In genomic region chr3:48459331-48459730, GRCh38 we compare ENCODE assay signal across 35 cellular contexts.
"Had no signal": no experiment of that assay in that cellular context is flagged by ENCODE, and none has a peak within 500 bp of the region (broad histone marks: within the 10 kb centered on the region; RNA-seq: fewer than 3 reads in every experiment).

No MANE protein-coding gene starts in this region.

- H3K27ac ChIP-seq: cardiac muscle cell, Peyer's patch, SJCRH30, SK-N-MC had no signal

- H3K4me3 ChIP-seq: cardiac muscle cell, MG63, Peyer's patch, SJCRH30, SK-N-MC had no signal

- H3K27ac Mint-ChIP-seq: activated CD4-positive, alpha-beta T cell treated with anti-CD3 and anti-CD28 coated beads, Interleukin-2, amount 10 ng/mL, durations not matched to agents 24 days and 14 days; activated CD8-positive, alpha-beta T cell treated with anti-CD3 and anti-CD28 coated beads for 36 hours; activated naive CD8-positive, alpha-beta T cell; activated naive CD8-positive, alpha-beta T cell treated with anti-CD3 and anti-CD28 coated beads, Interleukin-2, amount 50 U/mL, for 24 hours; activated T-cell treated with anti-CD3 and anti-CD28 coated beads, Interleukin-2, amount 50 U/mL, for 72 hours; activated T-helper 2 cell treated with anti-CD3 and anti-CD28 coated beads, Interferon-gamma antibody, Interleukin-2, Interleukin-4, amounts not matched to agents 10 μg/mL and 5 μg/mL and 100 μg/mL, durations not matched to agents 14 hours and 24 hours and 36 hours; brain; T-helper 1 cell treated with Interleukin-12 subunit alpha and Interleukin-12 subunit beta and Interleukin-4 antibody, amounts not matched to agents 30 μg/mL and 1 μg/mL, for 36 hours; T-helper 2 cell treated with Interferon-gamma antibody and Interleukin-4, amounts not matched to agents 5 μg/mL and 100 μg/mL, for 36 hours had no signal

- H3K9me3 ChIP-seq: MG63, Peyer's patch, SJCRH30 had no signal

- H3K9me3 Mint-ChIP-seq: activated CD4-positive, alpha-beta T cell treated with anti-CD3 and anti-CD28 coated beads, Interleukin-2, amount 10 ng/mL, durations not matched to agents 24 days and 14 days; activated CD8-positive, alpha-beta T cell treated with anti-CD3 and anti-CD28 coated beads for 36 hours; activated naive CD8-positive, alpha-beta T cell treated with anti-CD3 and anti-CD28 coated beads, Interleukin-2, amount 50 U/mL, for 24 hours; activated T-cell treated with anti-CD3 and anti-CD28 coated beads, Interleukin-2, amount 50 U/mL, for 72 hours; activated T-helper 2 cell treated with anti-CD3 and anti-CD28 coated beads, Interferon-gamma antibody, Interleukin-2, Interleukin-4, amounts not matched to agents 10 μg/mL and 5 μg/mL and 100 μg/mL, durations not matched to agents 14 hours and 24 hours and 36 hours; brain; central memory CD8-positive, alpha-beta T cell; T-helper 1 cell treated with Interleukin-12 subunit alpha and Interleukin-12 subunit beta and Interleukin-4 antibody, amounts not matched to agents 30 μg/mL and 1 μg/mL, for 36 hours; T-helper 2 cell treated with Interferon-gamma antibody and Interleukin-4, amounts not matched to agents 5 μg/mL and 100 μg/mL, for 36 hours had no signal

- ATAC-seq: activated CD8-positive, alpha-beta T cell treated with anti-CD3 and anti-CD28 coated beads for 36 hours; activated naive CD8-positive, alpha-beta T cell treated with anti-CD3 and anti-CD28 coated beads, Interleukin-2, amount 50 U/mL, for 24 hours; activated T-cell treated with anti-CD3 and anti-CD28 coated beads, Interleukin-2, amount 50 U/mL, for 72 hours; PC-3 had no signal

- H3K4me1 Mint-ChIP-seq: brain had no signal

- DNase-seq: activated CD4-positive, alpha-beta T cell treated with anti-CD3 and anti-CD28 coated beads, Interleukin-2, amount 10 ng/mL, durations not matched to agents 24 days and 14 days; activated CD4-positive, alpha-beta T cell treated with anti-CD3 and anti-CD28 coated beads, Interleukin-2, amount 50 U/mL, for 4 hours; activated CD8-positive, alpha-beta T cell treated with anti-CD3 and anti-CD28 coated beads for 36 hours; activated gamma-delta T cell; activated naive CD4-positive, alpha-beta T cell treated with Interleukin-2 at 50 U/mL for 16 hours; activated naive CD8-positive, alpha-beta T cell treated with anti-CD3 and anti-CD28 coated beads, Interleukin-2, amount 50 U/mL, for 24 hours; activated T-cell treated with anti-CD3 and anti-CD28 coated beads, Interleukin-2, amount 50 U/mL, for 1 hour; activated T-cell treated with anti-CD3 and anti-CD28 coated beads, Interleukin-2, amount 50 U/mL, for 72 hours; anterior cingulate cortex; Kasumi-1; KG1; MG63; NCI-H1048; NCI-H1105 treated with DMSO at 0.1 percent for 48 hours; NCI-H1436; NCI-H1694; NCI-H1930; NCI-H2081 treated with DMSO at 0.1 percent for 48 hours; NCI-H345; NCI-H510A; NCI-H526; NCI-H748 treated with DMSO at 0.1 percent for 48 hours; NK-92 treated with Interleukin-12 subunit alpha and Interleukin-12 subunit beta, amount 100 ng/mL, for 24 hours; PC-3; Peyer's patch; SHP77; SJCRH30 had no signal

- H3K36me3 ChIP-seq: MG63 had no signal

- H3K27me3 Mint-ChIP-seq: activated CD4-positive, alpha-beta T cell treated with anti-CD3 and anti-CD28 coated beads, Interleukin-2, amount 10 ng/mL, durations not matched to agents 24 days and 14 days; activated CD8-positive, alpha-beta T cell treated with anti-CD3 and anti-CD28 coated beads for 36 hours; activated naive CD8-positive, alpha-beta T cell; activated naive CD8-positive, alpha-beta T cell treated with anti-CD3 and anti-CD28 coated beads, Interleukin-2, amount 50 U/mL, for 24 hours; brain; central memory CD8-positive, alpha-beta T cell had no signal

- H3K27me3 ChIP-seq: cardiac muscle cell, MG63, Peyer's patch, SJCRH30 had no signal

- H3K4me1 ChIP-seq: Peyer's patch, SJCRH30 had no signal

- H3K4me3 Mint-ChIP-seq: activated CD4-positive, alpha-beta T cell treated with anti-CD3 and anti-CD28 coated beads, Interleukin-2, amount 10 ng/mL, durations not matched to agents 24 days and 14 days; activated CD8-positive, alpha-beta T cell treated with anti-CD3 and anti-CD28 coated beads for 36 hours; activated naive CD8-positive, alpha-beta T cell; activated naive CD8-positive, alpha-beta T cell treated with anti-CD3 and anti-CD28 coated beads, Interleukin-2, amount 50 U/mL, for 24 hours; activated T-cell treated with anti-CD3 and anti-CD28 coated beads, Interleukin-2, amount 50 U/mL, for 72 hours; brain; central memory CD8-positive, alpha-beta T cell; T-helper 1 cell treated with Interleukin-12 subunit alpha and Interleukin-12 subunit beta and Interleukin-4 antibody, amounts not matched to agents 30 μg/mL and 1 μg/mL, for 36 hours; T-helper 2 cell treated with Interferon-gamma antibody and Interleukin-4, amounts not matched to agents 5 μg/mL and 100 μg/mL, for 36 hours had no signal
